1 cellular context compared by ENCODE assay signal in the genomic region with DNA sequence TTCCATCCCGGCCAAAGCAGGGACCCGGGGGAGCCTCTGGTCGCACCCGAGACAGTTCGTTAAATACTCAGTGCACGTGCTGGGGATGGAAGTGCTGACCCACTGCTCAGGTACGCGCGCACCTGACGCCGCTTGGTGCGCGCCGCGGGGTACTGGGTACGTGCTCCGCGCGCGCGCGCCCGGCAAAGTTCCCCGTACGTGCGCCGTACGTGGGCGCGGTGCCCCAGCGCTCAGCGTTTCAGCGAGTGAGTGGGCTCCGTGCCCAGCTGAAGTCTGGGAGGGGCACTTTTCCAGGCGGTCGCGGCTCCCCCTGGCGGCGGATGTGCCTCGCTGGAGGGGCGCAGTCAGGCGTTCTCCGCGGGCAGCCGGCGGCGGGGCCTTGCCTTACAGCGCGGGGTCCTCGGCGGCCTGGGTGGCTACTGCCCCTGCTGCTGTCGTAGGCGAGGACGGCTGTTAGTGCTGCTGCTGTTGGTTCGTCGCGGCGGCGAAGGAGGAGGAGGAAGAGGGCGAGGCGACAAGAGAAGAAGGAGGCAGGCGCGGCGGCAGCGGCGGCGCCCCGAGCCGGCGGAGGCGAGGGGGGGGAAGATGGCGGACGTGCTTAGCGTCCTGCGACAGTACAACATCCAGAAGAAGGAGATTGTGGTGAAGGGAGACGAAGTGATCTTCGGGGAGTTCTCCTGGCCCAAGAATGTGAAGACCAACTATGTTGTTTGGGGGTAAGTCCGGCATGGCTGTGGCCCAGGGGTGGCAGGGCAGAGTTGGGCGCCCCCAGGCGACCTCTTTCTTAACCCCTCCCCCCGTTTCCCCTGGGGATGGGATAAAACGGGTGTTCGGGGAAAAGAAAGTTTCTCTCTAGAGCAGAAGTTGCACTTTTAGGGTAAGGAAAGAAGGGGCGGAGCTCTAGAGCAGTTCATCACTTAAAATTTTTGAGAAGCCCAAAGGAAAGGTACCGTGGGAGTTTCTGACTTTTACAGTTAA.
TF ChIP-seq lines count a peak whose summit lies in the region.

A gene (plus strand): TSS at position 416 of the 978 bp plus-strand sequence. CDS start 170 bp downstream, at position 586.

TF ChIP-seq in K562, 482 proteins besides CTCF, POLR2A, EP300 and RAD21 (continued from another document and continues in another):
- TF ChIP-seq, protein P1, sequence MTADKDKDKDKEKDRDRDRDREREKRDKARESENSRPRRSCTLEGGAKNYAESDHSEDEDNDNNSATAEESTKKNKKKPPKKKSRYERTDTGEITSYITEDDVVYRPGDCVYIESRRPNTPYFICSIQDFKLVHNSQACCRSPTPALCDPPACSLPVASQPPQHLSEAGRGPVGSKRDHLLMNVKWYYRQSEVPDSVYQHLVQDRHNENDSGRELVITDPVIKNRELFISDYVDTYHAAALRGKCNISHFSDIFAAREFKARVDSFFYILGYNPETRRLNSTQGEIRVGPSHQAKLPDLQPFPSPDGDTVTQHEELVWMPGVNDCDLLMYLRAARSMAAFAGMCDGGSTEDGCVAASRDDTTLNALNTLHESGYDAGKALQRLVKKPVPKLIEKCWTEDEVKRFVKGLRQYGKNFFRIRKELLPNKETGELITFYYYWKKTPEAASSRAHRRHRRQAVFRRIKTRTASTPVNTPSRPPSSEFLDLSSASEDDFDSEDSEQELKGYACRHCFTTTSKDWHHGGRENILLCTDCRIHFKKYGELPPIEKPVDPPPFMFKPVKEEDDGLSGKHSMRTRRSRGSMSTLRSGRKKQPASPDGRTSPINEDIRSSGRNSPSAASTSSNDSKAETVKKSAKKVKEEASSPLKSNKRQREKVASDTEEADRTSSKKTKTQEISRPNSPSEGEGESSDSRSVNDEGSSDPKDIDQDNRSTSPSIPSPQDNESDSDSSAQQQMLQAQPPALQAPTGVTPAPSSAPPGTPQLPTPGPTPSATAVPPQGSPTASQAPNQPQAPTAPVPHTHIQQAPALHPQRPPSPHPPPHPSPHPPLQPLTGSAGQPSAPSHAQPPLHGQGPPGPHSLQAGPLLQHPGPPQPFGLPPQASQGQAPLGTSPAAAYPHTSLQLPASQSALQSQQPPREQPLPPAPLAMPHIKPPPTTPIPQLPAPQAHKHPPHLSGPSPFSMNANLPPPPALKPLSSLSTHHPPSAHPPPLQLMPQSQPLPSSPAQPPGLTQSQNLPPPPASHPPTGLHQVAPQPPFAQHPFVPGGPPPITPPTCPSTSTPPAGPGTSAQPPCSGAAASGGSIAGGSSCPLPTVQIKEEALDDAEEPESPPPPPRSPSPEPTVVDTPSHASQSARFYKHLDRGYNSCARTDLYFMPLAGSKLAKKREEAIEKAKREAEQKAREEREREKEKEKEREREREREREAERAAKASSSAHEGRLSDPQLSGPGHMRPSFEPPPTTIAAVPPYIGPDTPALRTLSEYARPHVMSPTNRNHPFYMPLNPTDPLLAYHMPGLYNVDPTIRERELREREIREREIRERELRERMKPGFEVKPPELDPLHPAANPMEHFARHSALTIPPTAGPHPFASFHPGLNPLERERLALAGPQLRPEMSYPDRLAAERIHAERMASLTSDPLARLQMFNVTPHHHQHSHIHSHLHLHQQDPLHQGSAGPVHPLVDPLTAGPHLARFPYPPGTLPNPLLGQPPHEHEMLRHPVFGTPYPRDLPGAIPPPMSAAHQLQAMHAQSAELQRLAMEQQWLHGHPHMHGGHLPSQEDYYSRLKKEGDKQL (CRISPR knock-in tag; IDR thresholded peaks at IDR 0.05; ENCODE audit: borderline replicate concordance): peak; percentile 84; the same call in 1 of the 2 replicates
- TF ChIP-seq RBFOX2 (IDR thresholded peaks at IDR 0.05; ENCODE audit: low read depth, low read length): peak; percentile 99
- TF ChIP-seq, protein P2, sequence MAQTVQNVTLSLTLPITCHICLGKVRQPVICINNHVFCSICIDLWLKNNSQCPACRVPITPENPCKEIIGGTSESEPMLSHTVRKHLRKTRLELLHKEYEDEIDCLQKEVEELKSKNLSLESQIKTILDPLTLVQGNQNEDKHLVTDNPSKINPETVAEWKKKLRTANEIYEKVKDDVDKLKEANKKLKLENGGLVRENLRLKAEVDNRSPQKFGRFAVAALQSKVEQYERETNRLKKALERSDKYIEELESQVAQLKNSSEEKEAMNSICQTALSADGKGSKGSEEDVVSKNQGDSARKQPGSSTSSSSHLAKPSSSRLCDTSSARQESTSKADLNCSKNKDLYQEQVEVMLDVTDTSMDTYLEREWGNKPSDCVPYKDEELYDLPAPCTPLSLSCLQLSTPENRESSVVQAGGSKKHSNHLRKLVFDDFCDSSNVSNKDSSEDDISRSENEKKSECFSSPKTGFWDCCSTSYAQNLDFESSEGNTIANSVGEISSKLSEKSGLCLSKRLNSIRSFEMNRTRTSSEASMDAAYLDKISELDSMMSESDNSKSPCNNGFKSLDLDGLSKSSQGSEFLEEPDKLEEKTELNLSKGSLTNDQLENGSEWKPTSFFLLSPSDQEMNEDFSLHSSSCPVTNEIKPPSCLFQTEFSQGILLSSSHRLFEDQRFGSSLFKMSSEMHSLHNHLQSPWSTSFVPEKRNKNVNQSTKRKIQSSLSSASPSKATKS (CRISPR knock-in tag; IDR thresholded peaks at IDR 0.05): no peak
- TF ChIP-seq, protein P3, sequence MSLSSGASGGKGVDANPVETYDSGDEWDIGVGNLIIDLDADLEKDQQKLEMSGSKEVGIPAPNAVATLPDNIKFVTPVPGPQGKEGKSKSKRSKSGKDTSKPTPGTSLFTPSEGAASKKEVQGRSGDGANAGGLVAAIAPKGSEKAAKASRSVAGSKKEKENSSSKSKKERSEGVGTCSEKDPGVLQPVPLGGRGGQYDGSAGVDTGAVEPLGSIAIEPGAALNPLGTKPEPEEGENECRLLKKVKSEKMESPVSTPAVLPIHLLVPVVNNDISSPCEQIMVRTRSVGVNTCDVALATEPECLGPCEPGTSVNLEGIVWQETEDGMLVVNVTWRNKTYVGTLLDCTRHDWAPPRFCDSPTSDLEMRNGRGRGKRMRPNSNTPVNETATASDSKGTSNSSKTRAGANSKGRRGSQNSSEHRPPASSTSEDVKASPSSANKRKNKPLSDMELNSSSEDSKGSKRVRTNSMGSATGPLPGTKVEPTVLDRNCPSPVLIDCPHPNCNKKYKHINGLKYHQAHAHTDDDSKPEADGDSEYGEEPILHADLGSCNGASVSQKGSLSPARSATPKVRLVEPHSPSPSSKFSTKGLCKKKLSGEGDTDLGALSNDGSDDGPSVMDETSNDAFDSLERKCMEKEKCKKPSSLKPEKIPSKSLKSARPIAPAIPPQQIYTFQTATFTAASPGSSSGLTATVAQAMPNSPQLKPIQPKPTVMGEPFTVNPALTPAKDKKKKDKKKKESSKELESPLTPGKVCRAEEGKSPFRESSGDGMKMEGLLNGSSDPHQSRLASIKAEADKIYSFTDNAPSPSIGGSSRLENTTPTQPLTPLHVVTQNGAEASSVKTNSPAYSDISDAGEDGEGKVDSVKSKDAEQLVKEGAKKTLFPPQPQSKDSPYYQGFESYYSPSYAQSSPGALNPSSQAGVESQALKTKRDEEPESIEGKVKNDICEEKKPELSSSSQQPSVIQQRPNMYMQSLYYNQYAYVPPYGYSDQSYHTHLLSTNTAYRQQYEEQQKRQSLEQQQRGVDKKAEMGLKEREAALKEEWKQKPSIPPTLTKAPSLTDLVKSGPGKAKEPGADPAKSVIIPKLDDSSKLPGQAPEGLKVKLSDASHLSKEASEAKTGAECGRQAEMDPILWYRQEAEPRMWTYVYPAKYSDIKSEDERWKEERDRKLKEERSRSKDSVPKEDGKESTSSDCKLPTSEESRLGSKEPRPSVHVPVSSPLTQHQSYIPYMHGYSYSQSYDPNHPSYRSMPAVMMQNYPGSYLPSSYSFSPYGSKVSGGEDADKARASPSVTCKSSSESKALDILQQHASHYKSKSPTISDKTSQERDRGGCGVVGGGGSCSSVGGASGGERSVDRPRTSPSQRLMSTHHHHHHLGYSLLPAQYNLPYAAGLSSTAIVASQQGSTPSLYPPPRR (CRISPR knock-in tag; IDR thresholded peaks at IDR 0.05; ENCODE audit: borderline replicate concordance): peak; percentile 96
- TF ChIP-seq ZBTB1 (CRISPR knock-in tag; IDR thresholded peaks at IDR 0.05; ENCODE audit: borderline replicate concordance, low read depth): peak; percentile 83; the same call in 1 of the 2 replicates
- TF ChIP-seq ZNF134 (CRISPR knock-in tag; conservative IDR thresholded peaks at IDR 0.05): 0 out of 2 replicates have a peak, but pooled peaks have one; percentile 14
- peak; percentile 79 for TF ChIP-seq CC2D1A (IDR thresholded peaks at IDR 0.05)
- peak; percentile 14; the same call in 1 of the 2 replicates for TF ChIP-seq MTA1 (IDR thresholded peaks at IDR 0.05; ENCODE audit: borderline replicate concordance)
- TF ChIP-seq, protein P4, sequence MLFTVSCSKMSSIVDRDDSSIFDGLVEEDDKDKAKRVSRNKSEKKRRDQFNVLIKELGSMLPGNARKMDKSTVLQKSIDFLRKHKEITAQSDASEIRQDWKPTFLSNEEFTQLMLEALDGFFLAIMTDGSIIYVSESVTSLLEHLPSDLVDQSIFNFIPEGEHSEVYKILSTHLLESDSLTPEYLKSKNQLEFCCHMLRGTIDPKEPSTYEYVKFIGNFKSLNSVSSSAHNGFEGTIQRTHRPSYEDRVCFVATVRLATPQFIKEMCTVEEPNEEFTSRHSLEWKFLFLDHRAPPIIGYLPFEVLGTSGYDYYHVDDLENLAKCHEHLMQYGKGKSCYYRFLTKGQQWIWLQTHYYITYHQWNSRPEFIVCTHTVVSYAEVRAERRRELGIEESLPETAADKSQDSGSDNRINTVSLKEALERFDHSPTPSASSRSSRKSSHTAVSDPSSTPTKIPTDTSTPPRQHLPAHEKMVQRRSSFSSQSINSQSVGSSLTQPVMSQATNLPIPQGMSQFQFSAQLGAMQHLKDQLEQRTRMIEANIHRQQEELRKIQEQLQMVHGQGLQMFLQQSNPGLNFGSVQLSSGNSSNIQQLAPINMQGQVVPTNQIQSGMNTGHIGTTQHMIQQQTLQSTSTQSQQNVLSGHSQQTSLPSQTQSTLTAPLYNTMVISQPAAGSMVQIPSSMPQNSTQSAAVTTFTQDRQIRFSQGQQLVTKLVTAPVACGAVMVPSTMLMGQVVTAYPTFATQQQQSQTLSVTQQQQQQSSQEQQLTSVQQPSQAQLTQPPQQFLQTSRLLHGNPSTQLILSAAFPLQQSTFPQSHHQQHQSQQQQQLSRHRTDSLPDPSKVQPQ (CRISPR knock-in tag; IDR thresholded peaks at IDR 0.05; ENCODE audit: borderline replicate concordance): no peak
- no peak for TF ChIP-seq POU5F1 (IDR thresholded peaks at IDR 0.05; ENCODE audit: borderline replicate concordance, low read depth, low read length, partially characterized antibody)
- peak; percentile 74; the same call in 1 of the 2 replicates for TF ChIP-seq OTX1 (CRISPR knock-in tag; IDR thresholded peaks at IDR 0.05)
- TF ChIP-seq LEF1 (IDR thresholded peaks at IDR 0.05): peak; percentile 32
- TF ChIP-seq TAF9B (IDR thresholded peaks at IDR 0.05; ENCODE audit: partially characterized antibody): peak; percentile 78
- no peak for TF ChIP-seq ZNF507 (tag; conservative IDR thresholded peaks at IDR 0.05)
- no peak for TF ChIP-seq ZNF561 (CRISPR knock-in tag; conservative IDR thresholded peaks at IDR 0.05)
- TF ChIP-seq NFRKB (IDR thresholded peaks at IDR 0.05; ENCODE audit: low read depth): peak; percentile 99
- peak; percentile 17 for TF ChIP-seq ZNF146 (CRISPR knock-in tag; IDR thresholded peaks at IDR 0.05; ENCODE audit: unreplicated experiment)
- TF ChIP-seq ZNF764 (CRISPR knock-in tag; IDR thresholded peaks at IDR 0.05; ENCODE audit: low read depth): no peak
- TF ChIP-seq POLR2AphosphoS5 (IDR thresholded peaks at IDR 0.05; ENCODE audit: control insufficient read depth, insufficient read depth, low read depth, low read length): peak; percentile 68; the same call in 1 of the 2 replicates
- TF ChIP-seq, protein P5, sequence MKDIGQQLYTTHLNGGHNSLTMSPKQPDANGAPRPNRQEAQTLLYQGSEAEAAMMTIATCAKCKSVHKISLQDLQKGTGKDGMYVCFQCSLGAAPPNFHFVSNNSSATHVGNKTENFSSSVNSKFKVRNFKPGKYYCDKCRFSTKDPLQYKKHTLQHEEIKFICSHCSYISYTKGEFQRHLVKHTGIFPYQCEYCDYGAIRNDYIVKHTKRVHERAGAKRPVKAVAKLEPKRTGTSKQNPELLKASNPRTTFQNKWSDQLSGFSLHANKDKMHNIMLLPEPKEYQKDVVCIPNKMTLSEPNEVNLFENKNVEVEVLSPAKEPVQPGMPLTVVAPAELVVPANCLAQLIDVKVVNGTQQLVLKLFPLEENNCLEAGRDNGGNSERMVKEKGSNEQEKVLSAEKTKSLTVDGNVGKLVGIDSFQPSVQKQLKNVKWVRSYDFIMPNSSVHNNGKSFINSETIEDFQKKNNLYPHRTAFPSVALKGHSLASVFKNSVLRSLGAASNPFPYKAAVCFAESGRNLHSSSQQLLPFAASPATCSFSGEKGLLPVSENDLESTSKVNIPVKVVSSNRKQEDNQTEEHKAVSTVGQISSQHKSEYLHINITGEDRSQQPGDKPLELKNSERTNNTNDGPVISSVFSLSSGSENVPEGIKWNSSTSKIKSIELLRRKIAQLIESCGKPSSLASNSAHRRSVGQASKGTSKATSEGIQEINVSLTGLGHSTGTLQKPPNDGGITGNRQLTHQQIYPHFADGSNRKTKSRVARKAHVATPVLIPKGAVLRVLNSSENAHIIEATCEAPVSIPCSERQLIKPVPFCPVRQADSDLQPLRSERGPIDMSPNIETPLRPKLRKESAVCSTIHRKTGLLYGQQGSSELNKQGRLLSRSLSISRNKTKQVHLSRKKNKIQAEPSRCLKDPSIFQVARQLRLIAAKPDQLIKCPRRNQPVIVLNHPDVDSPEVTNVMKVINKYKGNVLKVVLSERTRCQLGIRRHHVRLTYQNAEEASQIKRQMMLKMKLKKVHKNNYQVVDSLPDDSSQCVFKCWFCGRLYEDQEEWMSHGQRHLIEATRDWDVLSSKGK (CRISPR knock-in tag; IDR thresholded peaks at IDR 0.05): no peak
- peak; percentile 39 for TF ChIP-seq ETV1 (tag; conservative IDR thresholded peaks at IDR 0.05; ENCODE audit: low read depth)
- TF ChIP-seq, protein P6, sequence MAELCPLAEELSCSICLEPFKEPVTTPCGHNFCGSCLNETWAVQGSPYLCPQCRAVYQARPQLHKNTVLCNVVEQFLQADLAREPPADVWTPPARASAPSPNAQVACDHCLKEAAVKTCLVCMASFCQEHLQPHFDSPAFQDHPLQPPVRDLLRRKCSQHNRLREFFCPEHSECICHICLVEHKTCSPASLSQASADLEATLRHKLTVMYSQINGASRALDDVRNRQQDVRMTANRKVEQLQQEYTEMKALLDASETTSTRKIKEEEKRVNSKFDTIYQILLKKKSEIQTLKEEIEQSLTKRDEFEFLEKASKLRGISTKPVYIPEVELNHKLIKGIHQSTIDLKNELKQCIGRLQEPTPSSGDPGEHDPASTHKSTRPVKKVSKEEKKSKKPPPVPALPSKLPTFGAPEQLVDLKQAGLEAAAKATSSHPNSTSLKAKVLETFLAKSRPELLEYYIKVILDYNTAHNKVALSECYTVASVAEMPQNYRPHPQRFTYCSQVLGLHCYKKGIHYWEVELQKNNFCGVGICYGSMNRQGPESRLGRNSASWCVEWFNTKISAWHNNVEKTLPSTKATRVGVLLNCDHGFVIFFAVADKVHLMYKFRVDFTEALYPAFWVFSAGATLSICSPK (IDR thresholded peaks at IDR 0.05; ENCODE audit: borderline replicate concordance): peak; percentile 38; the same call in 1 of the 2 replicates
- peak; percentile 68 for TF ChIP-seq JUND (IDR thresholded peaks at IDR 0.05; ENCODE audit: borderline replicate concordance, low read depth, low read length)
- peak; percentile 72; the same call in 2 of the 3 replicates for TF ChIP-seq JUND (tag; IDR thresholded peaks at IDR 0.05; ENCODE audit: borderline replicate concordance, low read depth, low read length)
- TF ChIP-seq HNRNPLL (IDR thresholded peaks at IDR 0.05; ENCODE audit: low read depth, low read length, poor library complexity, severe bottlenecking): peak; percentile 90
- TF ChIP-seq ZNF212 (CRISPR knock-in tag; IDR thresholded peaks at IDR 0.05): no peak
- peak; percentile 6 for TF ChIP-seq MEIS2 (IDR thresholded peaks at IDR 0.05; ENCODE audit: partially characterized antibody)
- TF ChIP-seq ZNF282 (CRISPR knock-in tag; IDR thresholded peaks at IDR 0.05): no peak
- no peak for TF ChIP-seq HMG20B (CRISPR knock-in tag; IDR thresholded peaks at IDR 0.05)
- no peak for TF ChIP-seq ILK (tag; IDR thresholded peaks at IDR 0.05; ENCODE audit: borderline replicate concordance, low read depth)
- TF ChIP-seq ARID1B (IDR thresholded peaks at IDR 0.05): peak; percentile 63; the same call in 1 of the 2 replicates
- no peak for TF ChIP-seq SMAD3 (CRISPR knock-in tag; conservative IDR thresholded peaks at IDR 0.05)
